In the genomic region with DNA sequence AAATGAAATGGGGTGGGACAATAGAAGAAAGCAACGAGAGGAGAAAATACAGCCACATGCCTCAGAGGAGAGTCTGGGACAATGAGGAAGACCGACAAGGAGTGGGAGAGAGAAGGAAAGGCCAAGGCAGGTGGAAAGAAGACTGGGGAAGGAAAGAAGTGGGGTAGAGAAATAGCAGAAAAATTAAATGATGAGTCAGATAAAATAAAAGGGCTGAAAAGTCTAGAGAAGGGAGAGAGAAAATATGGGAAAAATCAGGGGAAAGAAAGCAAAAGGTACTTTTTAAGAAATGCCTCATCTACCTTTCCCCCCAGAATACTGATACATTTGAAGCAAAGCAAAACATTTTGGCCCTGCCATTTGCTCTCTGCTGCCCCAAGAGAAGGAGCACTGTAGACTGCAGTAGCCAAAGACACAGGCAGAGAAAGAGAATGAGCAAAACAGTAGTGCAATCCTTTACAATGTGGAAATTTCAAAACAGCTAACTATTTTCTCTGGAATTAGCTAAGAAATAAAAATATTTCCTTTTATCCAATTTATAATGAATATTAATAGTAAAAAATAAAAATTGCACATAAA, we compare ENCODE assay signal across 21 cellular contexts. TPM values are rescaled to one million over a fixed set of nuclear protein-coding genes. Genes with fewer than 3 reads are reported as not detected.
DNase-seq lines count a peak whose midpoint lies in the region; TF ChIP-seq lines count a peak whose summit lies in the region.
"Had no signal": no experiment of that assay in that cellular context is flagged by ENCODE, and none has a peak within 500 bp of the region (broad histone marks: within the 10 kb centered on the region; RNA-seq: fewer than 3 reads in every experiment).

No MANE protein-coding gene starts in this region.

- H3K9me3 ChIP-seq in HEK293 (ENCODE audit: control insufficient read depth, insufficient read depth, low read depth, low read length) = no peaks in the 10 kb centered on the region
- no peaks in the 10 kb centered on the region for H3K9me3 ChIP-seq in effector memory CD4-positive, alpha-beta T cell (ENCODE audit: control insufficient read depth, low read length)
- H3K9me3 ChIP-seq: breast epithelium, SJSA1, uterus had no signal

- no peaks in the 10 kb centered on the region for H3K36me3 ChIP-seq in HEK293 (ENCODE audit: control insufficient read depth in 2 of 2, insufficient read depth in 1 of 2, low read length in 2 of 2)
- no peaks in the 10 kb centered on the region for H3K36me3 ChIP-seq in effector memory CD4-positive, alpha-beta T cell (ENCODE audit: control insufficient read depth, insufficient read depth, low read length)
- H3K36me3 ChIP-seq: breast epithelium, SJSA1, uterus had no signal

- in situ Hi-C loops in astrocyte of the cerebellum (cut with HindIII; ENCODE audit: low sequenced_read_pairs) = no loop called here

- CTCF ChIA-PET in HEK293 (lab: Yijun Ruan, JAX) = interaction anchor here (0.6 to 1.2 kb wide), 4 partner anchors 9 to 19 kb away, joined by 3 to 6 read pairs (median 4); no protein-coding TSS in a partner anchor

- peaks cover 4% of the 10 kb centered on the region for H3K27me3 ChIP-seq in effector memory CD4-positive, alpha-beta T cell (replicated peaks; ENCODE audit: control insufficient read depth, insufficient read depth, low read length, poor library complexity, severe bottlenecking)
- H3K27me3 ChIP-seq: breast epithelium had no signal

- H3K4me3 ChIP-seq in HEK293 (ENCODE audit: low read depth, low read length) = no peak overlapping the region
- H3K4me3 ChIP-seq in astrocyte of the cerebellum (ENCODE audit: low read depth, low read length) = no peak overlapping the region
- H3K4me3 ChIP-seq in effector memory CD4-positive, alpha-beta T cell (ENCODE audit: insufficient read depth, low read depth, low read length, poor library complexity, severe bottlenecking) = no peak overlapping the region
- H3K4me3 ChIP-seq: breast epithelium, SJSA1, uterus had no signal

- TF ChIP-seq CTCF in HEK293 (tag by site-specific recombination; IDR thresholded peaks at IDR 0.05) (no peak), astrocyte of the cerebellum (IDR thresholded peaks at IDR 0.05; ENCODE audit: low read depth, low read length, missing control alignments) (peak; percentile 54), GM10266 (IDR thresholded peaks at IDR 0.05; ENCODE audit: control insufficient read depth, insufficient read depth, low read depth, missing control alignments) (no peak)

- DNase-seq in AG08395 (ENCODE audit: low spot score) (peak; percentile 16), astrocyte of the cerebellum (ENCODE audit: low read depth) (no peak), islet precursor cell (peak; percentile 33), GM10266 (ENCODE audit: extremely low spot score) (no peak), HT-29 (ENCODE audit: low spot score) (no peak), EL (no peak)
- no peak for DNase-seq in effector memory CD4-positive, alpha-beta T cell
- DNase-seq: activated T-cell treated with anti-CD3 and anti-CD28 coated beads, Interleukin-2, amount 50 U/mL, for 72 hours; erythroblast; NCI-H1436; NCI-H774; stimulated activated CD4-positive, alpha-beta T cell treated with anti-CD3 and anti-CD28 coated beads, Interleukin-12 subunit alpha, Interleukin-12 subunit beta, amount 100 ng/mL, for 4 hours; stimulated activated CD8-positive, alpha-beta memory T cell treated with anti-CD3 and anti-CD28 coated beads, Interleukin-4, amount 100 ng/mL, for 48 hours; uterus had no signal

- POLR2A ChIA-PET in HEK293 (lab: Yijun Ruan, JAX) = no interaction called here

- H3K4me1 ChIP-seq in HEK293 (ENCODE audit: control insufficient read depth, insufficient read depth, low read length) = peaks cover 5% of the 10 kb centered on the region; the same call in 1 of the 2 replicates
- H3K4me1 ChIP-seq in effector memory CD4-positive, alpha-beta T cell (ENCODE audit: control insufficient read depth, insufficient read depth, low read length, poor library complexity, severe bottlenecking) = no peaks in the 10 kb centered on the region
- H3K4me1 ChIP-seq: breast epithelium, SJSA1, uterus had no signal

- no peak overlapping the region for H3K27ac ChIP-seq in HEK293 (ENCODE audit: extremely low read depth, low read depth, low read length)
- H3K27ac ChIP-seq in effector memory CD4-positive, alpha-beta T cell (ENCODE audit: insufficient read depth, low read length, poor library complexity, severe bottlenecking) = no peak overlapping the region
- H3K27ac ChIP-seq: breast epithelium, SJSA1, uterus had no signal

TF ChIP-seq in HEK293, 187 proteins besides CTCF, POLR2A, EP300 and RAD21:
- TF ChIP-seq EGR2 (tag by site-specific recombination; IDR thresholded peaks at IDR 0.05; ENCODE audit: low read depth) = no peak
- TF ChIP-seq, protein P1, sequence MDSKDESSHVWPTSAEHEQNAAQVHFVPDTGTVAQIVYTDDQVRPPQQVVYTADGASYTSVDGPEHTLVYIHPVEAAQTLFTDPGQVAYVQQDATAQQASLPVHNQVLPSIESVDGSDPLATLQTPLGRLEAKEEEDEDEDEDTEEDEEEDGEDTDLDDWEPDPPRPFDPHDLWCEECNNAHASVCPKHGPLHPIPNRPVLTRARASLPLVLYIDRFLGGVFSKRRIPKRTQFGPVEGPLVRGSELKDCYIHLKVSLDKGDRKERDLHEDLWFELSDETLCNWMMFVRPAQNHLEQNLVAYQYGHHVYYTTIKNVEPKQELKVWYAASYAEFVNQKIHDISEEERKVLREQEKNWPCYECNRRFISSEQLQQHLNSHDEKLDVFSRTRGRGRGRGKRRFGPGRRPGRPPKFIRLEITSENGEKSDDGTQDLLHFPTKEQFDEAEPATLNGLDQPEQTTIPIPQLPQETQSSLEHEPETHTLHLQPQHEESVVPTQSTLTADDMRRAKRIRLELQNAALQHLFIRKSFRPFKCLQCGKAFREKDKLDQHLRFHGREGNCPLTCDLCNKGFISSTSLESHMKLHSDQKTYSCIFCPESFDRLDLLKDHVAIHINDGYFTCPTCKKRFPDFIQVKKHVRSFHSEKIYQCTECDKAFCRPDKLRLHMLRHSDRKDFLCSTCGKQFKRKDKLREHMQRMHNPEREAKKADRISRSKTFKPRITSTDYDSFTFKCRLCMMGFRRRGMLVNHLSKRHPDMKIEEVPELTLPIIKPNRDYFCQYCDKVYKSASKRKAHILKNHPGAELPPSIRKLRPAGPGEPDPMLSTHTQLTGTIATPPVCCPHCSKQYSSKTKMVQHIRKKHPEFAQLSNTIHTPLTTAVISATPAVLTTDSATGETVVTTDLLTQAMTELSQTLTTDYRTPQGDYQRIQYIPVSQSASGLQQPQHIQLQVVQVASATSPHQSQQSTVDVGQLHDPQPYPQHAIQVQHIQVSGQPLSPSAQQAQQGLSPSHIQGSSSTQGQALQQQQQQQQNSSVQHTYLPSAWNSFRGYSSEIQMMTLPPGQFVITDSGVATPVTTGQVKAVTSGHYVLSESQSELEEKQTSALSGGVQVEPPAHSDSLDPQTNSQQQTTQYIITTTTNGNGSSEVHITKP (tag by site-specific recombination; IDR thresholded peaks at IDR 0.05) = peak; percentile 89
- no peak for TF ChIP-seq ZNF473 (tag by site-specific recombination; IDR thresholded peaks at IDR 0.05)
- TF ChIP-seq PRDM1 (tag by site-specific recombination; IDR thresholded peaks at IDR 0.05) = peak; percentile 89
- no peak for TF ChIP-seq ZNF214 (tag by site-specific recombination; IDR thresholded peaks at IDR 0.05; ENCODE audit: borderline replicate concordance)

RNA-seq across cellular contexts. Expression of a gene that starts 14.5 kb away (rescaled TPM):
- not detected in 2 replicates for total RNA-seq in HT-29 (2014; rRNA removed; shearing (Covaris generic))
- total RNA-seq: activated T-cell treated with anti-CD3 and anti-CD28 coated beads, Interleukin-2, amount 50 U/mL, for 72 hours; breast epithelium; dermis microvascular lymphatic vessel endothelial cell; MCF 10A; renal cortical epithelial cell; SJSA1; subcutaneous adipose tissue had no signal

RNA-seq across cellular contexts. Expression of a gene that starts 34.0 kb away (rescaled TPM):
- total RNA-seq in HT-29 (2014; rRNA removed; shearing (Covaris generic)) = not detected in 2 replicates
- total RNA-seq: activated T-cell treated with anti-CD3 and anti-CD28 coated beads, Interleukin-2, amount 50 U/mL, for 72 hours; breast epithelium; dermis microvascular lymphatic vessel endothelial cell; MCF 10A; renal cortical epithelial cell; SJSA1; subcutaneous adipose tissue; uterus had no signal

RNA-seq across cellular contexts. Expression of a gene that starts 57.3 kb away (rescaled TPM):
- total RNA-seq in HT-29 (2014; rRNA removed; shearing (Covaris generic)) = not detected in 2 replicates
- total RNA-seq: breast epithelium, dermis microvascular lymphatic vessel endothelial cell, MCF 10A, renal cortical epithelial cell, SJSA1, subcutaneous adipose tissue had no signal

Comparison
In these comparisons a context has a peak if more than half of its experiments do, and no peak if none do; other contexts are left out.
1. DNase-seq: peak in AG08395 (single experiment) and islet precursor cell (single experiment); none in astrocyte of the cerebellum (single experiment), GM10266 (single experiment), HT-29 (single experiment), effector memory CD4-positive, alpha-beta T cell (0 of 3) and EL (single experiment).